9 cellular contexts compared by ENCODE assay signal in genomic region chr19:3389876-3390361, GRCh38. TPM values are rescaled to one million over a fixed set of nuclear protein-coding genes. Genes with fewer than 3 reads are reported as not detected.
DNase-seq lines count a peak whose midpoint lies in the region; ATAC-seq and TF ChIP-seq lines count a peak whose summit lies in the region.
"Had no signal": no experiment of that assay in that cellular context is flagged by ENCODE, and none has a peak within 500 bp of the region (broad histone marks: within the 10 kb centered on the region; RNA-seq: fewer than 3 reads in every experiment).

No MANE protein-coding gene starts in this region.

- H3K9me3 ChIP-seq in gastrocnemius medialis, result no peaks in the 10 kb centered on the region

- no peaks in the 10 kb centered on the region for H3K36me3 ChIP-seq in gastrocnemius medialis

- DNase-seq in EH (ENCODE audit: low read depth) (peak; percentile 75), NCI-H524 treated with DMSO at 0.1 percent for 48 hours (lab: John Stamatoyannopoulos, UW) (peak; percentile 66), fibroblast of villous mesenchyme (ENCODE audit: low read depth) (peak; percentile 78), gastrocnemius medialis (peak in 1 of 2 donors; percentile 86), dedifferentiated amniotic fluid mesenchymal stem cell (ENCODE audit: extremely low spot score) (no peak)
- DNase-seq in activated CD4-positive, alpha-beta T cell treated with anti-CD3 and anti-CD28 coated beads, Interleukin-2, amount 50 U/mL, for 4 hours, result no peak
- DNase-seq: hypothalamus had no signal

- intact Hi-C loops in gastrocnemius medialis (cut with DNase I; ENCODE audit: low total_unique reads), result loop anchor here (1.0 kb wide), 1 partner anchor 8 kb away; no protein-coding TSS in a partner anchor

- H3K4me1 ChIP-seq in gastrocnemius medialis, result peaks cover 59 to 66% of the 10 kb centered on the region in 2 donors

- in situ Hi-C loops in gastrocnemius medialis (cut with MboI; ENCODE audit: low sequenced_read_pairs in 4 of 4), result no loop called here

- ATAC-seq in gastrocnemius medialis, result peak; percentile 25 to 38
- ATAC-seq in HG03159 (IDR thresholded peaks at IDR 0.05; ENCODE audit: unreplicated experiment), result no peak
- no peak for ATAC-seq in HG03354 (IDR thresholded peaks at IDR 0.05; ENCODE audit: poor library complexity, severe bottlenecking, unreplicated experiment)

- H3K27me3 ChIP-seq in gastrocnemius medialis, result no peaks in the 10 kb centered on the region

- H3K4me3 ChIP-seq in fibroblast of villous mesenchyme (ENCODE audit: low read depth, low read length) (no peak overlapping the region), gastrocnemius medialis (peak overlapping the region in 3 of 4 donors; percentile 12 to 36 (median 25))

- H3K27ac ChIP-seq in gastrocnemius medialis, result peak overlapping the region; percentile 98 to 100 (median 98)

- TF ChIP-seq POLR2A in gastrocnemius medialis (IDR thresholded peaks at IDR 0.05), result peak; percentile 68 to 70

- no peak for TF ChIP-seq CTCF in fibroblast of villous mesenchyme (IDR thresholded peaks at IDR 0.05; ENCODE audit: insufficient read depth, low read depth, low read length)
- TF ChIP-seq CTCF in gastrocnemius medialis (IDR thresholded peaks at IDR 0.05 in 4 of 5, conservative IDR thresholded peaks at IDR 0.05 in 1 of 5), result no peak

RNA-seq across cellular contexts. Expression of gene NFIC, which starts 23.5 kb away (rescaled TPM):
- 42.7 and 56.0 TPM in 2 replicates for total RNA-seq in fibroblast of villous mesenchyme
- total RNA-seq in gastrocnemius medialis, result 100 to 1,000 TPM in 3 of 4 donors, 10 to 100 TPM in 1; 90.2 to 403 (median 348) TPM

Comparison
In these comparisons a context has a peak if more than half of its experiments do, and no peak if none do; other contexts are left out.
1. DNase-seq: peak in EH (single experiment), NCI-H524 treated with DMSO at 0.1 percent for 48 hours (single experiment) and fibroblast of villous mesenchyme (single experiment); none in activated CD4-positive, alpha-beta T cell treated with anti-CD3 and anti-CD28 coated beads, Interleukin-2, amount 50 U/mL, for 4 hours (0 of 2) and dedifferentiated amniotic fluid mesenchymal stem cell (single experiment).
2. ATAC-seq: peak in gastrocnemius medialis (2 of 2); none in HG03159 (single experiment) and HG03354 (single experiment).